In genomic region chr20:10511507-10512231, GRCh38 we compare ENCODE assay signal across 8 cellular contexts.
DNase-seq lines count a peak whose midpoint lies in the region; ATAC-seq and TF ChIP-seq lines count a peak whose summit lies in the region.

No MANE protein-coding gene starts in this region.

- H3K4me3 ChIP-seq in CD4-positive, alpha-beta memory T cell (ENCODE audit: low read length in 2 of 2) = no peak overlapping the region
- peak overlapping the region; percentile 28 for H3K4me3 ChIP-seq in fibroblast of pulmonary artery (replicated peaks; ENCODE audit: low read depth, low read length)

- no peaks in the 10 kb centered on the region for H3K9me3 Mint-ChIP-seq in CD4-positive, alpha-beta memory T cell

- H3K4me1 Mint-ChIP-seq in CD4-positive, alpha-beta memory T cell = peaks cover 13 to 22% (median 17%) of the 10 kb centered on the region in 4 donors

- ATAC-seq in GM19397 (IDR thresholded peaks at IDR 0.05; ENCODE audit: unreplicated experiment) (peak; percentile 98), HG03469 (IDR thresholded peaks at IDR 0.05; ENCODE audit: unreplicated experiment) (peak; percentile 99)

- CTCF ChIA-PET in CD4-positive, alpha-beta memory T cell (lab: Charles Lee; ENCODE audit: partially characterized antibody) = interaction anchor here (1.1 kb wide), 1 partner anchor 77 kb away, joined by 5 read pairs; the partner anchor contains the start of gene SLX4IP

- no peaks in the 10 kb centered on the region for H3K36me3 ChIP-seq in CD4-positive, alpha-beta memory T cell (ENCODE audit: insufficient read depth, low read length)

- no peak for TF ChIP-seq CTCF in fibroblast of pulmonary artery (IDR thresholded peaks at IDR 0.05; ENCODE audit: low read length, missing control alignments)

- H3K36me3 Mint-ChIP-seq in CD4-positive, alpha-beta memory T cell = peaks cover 0 to 2% of the 10 kb centered on the region in 2 donors

- H3K4me3 Mint-ChIP-seq in CD4-positive, alpha-beta memory T cell = peak overlapping the region in 7 of 8 donors; percentile 13 to 72 (median 37)

- H3K9me3 ChIP-seq in CD4-positive, alpha-beta memory T cell (ENCODE audit: control insufficient read depth in 1 of 2, low read length in 2 of 2) = no peaks in the 10 kb centered on the region

- no peak overlapping the region for H3K27ac ChIP-seq in CD4-positive, alpha-beta memory T cell (ENCODE audit: low read depth, low read length)

- intact Hi-C loops in CD4-positive, alpha-beta memory T cell (cut with micrococcal nuclease) = loop anchor here (1.0 to 5.0 kb wide), 2 partner anchors 64 to 77 kb away; partner anchors contain the start of gene MKKS

- H3K27ac Mint-ChIP-seq in CD4-positive, alpha-beta memory T cell = peak overlapping the region in 5 of 7 donors; percentile 12 to 77 (median 60)

- H3K27me3 Mint-ChIP-seq in CD4-positive, alpha-beta memory T cell = no peaks in the 10 kb centered on the region

- H3K4me1 ChIP-seq in CD4-positive, alpha-beta memory T cell (ENCODE audit: insufficient read depth, low read length) = peaks cover 15% of the 10 kb centered on the region

- H3K27me3 ChIP-seq in CD4-positive, alpha-beta memory T cell (ENCODE audit: insufficient read depth, low read length) = no peaks in the 10 kb centered on the region

- POLR2A ChIA-PET in CD4-positive, alpha-beta memory T cell (lab: Charles Lee; ENCODE audit: partially characterized antibody) = interaction anchor here (0.6 to 2.0 kb wide), 2 partner anchors 16 to 77 kb away, joined by 3 to 14 read pairs; partner anchors contain the start of genes MKKS and SLX4IP

- peak; percentile 15 to 60 (median 40) for DNase-seq in CD4-positive, alpha-beta memory T cell
- DNase-seq in activated T-cell treated with anti-CD3 and anti-CD28 coated beads, Interleukin-2, amount 50 U/mL, for 48 hours = peak; percentile 76 to 79
- DNase-seq in fibroblast of pulmonary artery (ENCODE audit: low read depth) (peak; percentile 97), non-pigmented ciliary epithelial cell (ENCODE audit: low read depth) (peak; percentile 96), superior temporal gyrus (ENCODE audit: extremely low spot score) (peak; percentile 85)

TF ChIP-seq in PFSK-1, 5 proteins besides CTCF, POLR2A, EP300 and RAD21:
- TF ChIP-seq FOXP2 (optimal IDR thresholded peaks at IDR 0.05; ENCODE audit: borderline replicate concordance, extremely low read depth, extremely low read length, insufficient read depth) (peak; percentile 23), POLR2AphosphoS5 (IDR thresholded peaks at IDR 0.05; ENCODE audit: low read depth, low read length) (0 out of 2 replicates have a peak, but pooled peaks have one; percentile 23), REST (IDR thresholded peaks at IDR 0.05; ENCODE audit: insufficient read depth in 1 of 2, low read depth in 2 of 2, low read length in 2 of 2) (0 out of 4 replicates have a peak, but pooled peaks of 1 of the 2 experiments have one; percentile 47), TAF1 (IDR thresholded peaks at IDR 0.05; ENCODE audit: borderline replicate concordance, insufficient read depth, low read length) (peak; percentile 27; the same call in 1 of the 2 replicates), SIN3A (IDR thresholded peaks at IDR 0.05; ENCODE audit: borderline replicate concordance, insufficient read depth, low read length) (peak; percentile 49; the same call in 1 of the 2 replicates)

Comparison
In these comparisons a context has a peak if more than half of its experiments do, and no peak if none do; other contexts are left out.
1. DNase-seq: peak in every context shown above with its lines; median percentile 97 in fibroblast of pulmonary artery; 96 in non-pigmented ciliary epithelial cell; 85 in superior temporal gyrus; 78 in activated T-cell treated with anti-CD3 and anti-CD28 coated beads, Interleukin-2, amount 50 U/mL, for 48 hours; 40 in CD4-positive, alpha-beta memory T cell.